17 cellular contexts compared by ENCODE assay signal in genomic region chr9:107334103-107334776, GRCh38.
"Had no signal": no experiment of that assay in that cellular context is flagged by ENCODE, and none has a peak within 500 bp of the region (broad histone marks: within the 10 kb centered on the region; RNA-seq: fewer than 3 reads in every experiment).

No MANE protein-coding gene starts in this region.

- H3K27ac Mint-ChIP-seq: activated CD8-positive, alpha-beta memory T cell treated with anti-CD3 and anti-CD28 coated beads, Interleukin-2, amount 10 ng/mL, durations not matched to agents 7 days and 5 days; activated T-helper 17 cell treated with anti-CD3 and anti-CD28 coated beads, Interleukin-2, amount 50 U/mL, for 72 hours; type B pancreatic cell had no signal

- H3K9me3 Mint-ChIP-seq: activated T-helper 17 cell treated with anti-CD3 and anti-CD28 coated beads, Interleukin-2, amount 50 U/mL, for 72 hours; naive B cell; type B pancreatic cell had no signal

- H3K79me2 ChIP-seq: parathyroid adenoma had no signal

- H3K4me2 ChIP-seq: smooth muscle cell had no signal

- DNase-seq: activated CD4-positive, alpha-beta T cell treated with anti-CD3 and anti-CD28 coated beads, Interleukin-2, amount 50 U/mL, for 4 hours; activated CD8-positive, alpha-beta memory T cell treated with anti-CD3 and anti-CD28 coated beads, Interleukin-2, amount 10 ng/mL, durations not matched to agents 7 days and 5 days; activated naive CD4-positive, alpha-beta T cell treated with Interleukin-2 at 50 U/mL for 16 hours; amniotic stem cell; foreskin keratinocyte; left ventricle myocardium inferior; mucosa of descending colon; naive B cell; stimulated activated CD4-positive, alpha-beta T cell treated with anti-CD3 and anti-CD28 coated beads, Interleukin-4, amount 100 ng/mL, for 1 hour; stomach; T-helper 2 cell; WERI-Rb-1 had no signal

- H3K4me3 Mint-ChIP-seq: activated CD8-positive, alpha-beta memory T cell treated with anti-CD3 and anti-CD28 coated beads, Interleukin-2, amount 10 ng/mL, durations not matched to agents 7 days and 5 days; activated T-helper 17 cell treated with anti-CD3 and anti-CD28 coated beads, Interleukin-2, amount 50 U/mL, for 72 hours; naive B cell; type B pancreatic cell had no signal

- H3K9me3 ChIP-seq: left ventricle myocardium inferior, mucosa of descending colon, stomach had no signal

- H2AFZ ChIP-seq: parathyroid adenoma had no signal

- H3K27me3 Mint-ChIP-seq: activated CD8-positive, alpha-beta memory T cell treated with anti-CD3 and anti-CD28 coated beads, Interleukin-2, amount 10 ng/mL, durations not matched to agents 7 days and 5 days; activated T-helper 17 cell treated with anti-CD3 and anti-CD28 coated beads, Interleukin-2, amount 50 U/mL, for 72 hours; naive B cell; type B pancreatic cell had no signal

- H3K4me3 ChIP-seq: left ventricle myocardium inferior, mucosa of descending colon, smooth muscle cell, stomach had no signal

- H3K9ac ChIP-seq: parathyroid adenoma had no signal

- H3K27me3 ChIP-seq: foreskin keratinocyte, stomach had no signal

- H3K27ac ChIP-seq: foreskin keratinocyte, left ventricle myocardium inferior, parathyroid adenoma, stomach, WERI-Rb-1 had no signal

- H3K4me1 ChIP-seq: parathyroid adenoma had no signal

- H3K4me1 Mint-ChIP-seq: activated CD8-positive, alpha-beta memory T cell treated with anti-CD3 and anti-CD28 coated beads, Interleukin-2, amount 10 ng/mL, durations not matched to agents 7 days and 5 days had no signal

- ATAC-seq: activated CD8-positive, alpha-beta memory T cell treated with anti-CD3 and anti-CD28 coated beads, Interleukin-2, amount 10 ng/mL, durations not matched to agents 7 days and 5 days; activated T-helper 17 cell treated with anti-CD3 and anti-CD28 coated beads, Interleukin-2, amount 50 U/mL, for 72 hours; foreskin keratinocyte; mucosa of descending colon; sciatic nerve had no signal
